Comparison of ENCODE assay signal across 9 cellular contexts in genomic region chr5:76819851-76820280, GRCh38. TPM values are rescaled to one million over a fixed set of nuclear protein-coding genes. Genes with fewer than 3 reads are reported as not detected.
DNase-seq lines count a peak whose midpoint lies in the region; ATAC-seq and TF ChIP-seq lines count a peak whose summit lies in the region.
"Had no signal": no experiment of that assay in that cellular context is flagged by ENCODE, and none has a peak within 500 bp of the region (broad histone marks: within the 10 kb centered on the region; RNA-seq: fewer than 3 reads in every experiment).

No MANE protein-coding gene starts in this region.

- H3K9me3 Mint-ChIP-seq in stimulated activated naive CD8-positive, alpha-beta T cell treated with anti-CD3 and anti-CD28 coated beads, Interleukin-15, Interleukin-2, amounts not matched to agents 100 ng/mL and 50 ng/mL, for 24 hours = no peaks in the 10 kb centered on the region
- no peaks in the 10 kb centered on the region for H3K9me3 Mint-ChIP-seq in endothelial cell (ENCODE audit: unreplicated experiment)

- H3K36me3 ChIP-seq in testis (ENCODE audit: low read depth, missing control alignments) (no peaks in the 10 kb centered on the region), BE2C (no peaks in the 10 kb centered on the region)

- ATAC-seq in stimulated activated naive CD8-positive, alpha-beta T cell treated with anti-CD3 and anti-CD28 coated beads, Interleukin-15, Interleukin-2, amounts not matched to agents 100 U/mL and 50 U/mL, for 24 hours = no peak

- no peak for TF ChIP-seq CTCF in endothelial cell (IDR thresholded peaks at IDR 0.05; ENCODE audit: unreplicated experiment)
- TF ChIP-seq CTCF in testis (IDR thresholded peaks at IDR 0.05) = no peak
- no peak for TF ChIP-seq CTCF in BE2C (IDR thresholded peaks at IDR 0.05; ENCODE audit: low read depth, low read length)

- H3K4me3 Mint-ChIP-seq in stimulated activated naive CD8-positive, alpha-beta T cell treated with anti-CD3 and anti-CD28 coated beads, Interleukin-15, Interleukin-2, amounts not matched to agents 100 ng/mL and 50 ng/mL, for 24 hours = peak overlapping the region; percentile 78
- peak overlapping the region; percentile 98 for H3K4me3 Mint-ChIP-seq in endothelial cell (ENCODE audit: unreplicated experiment)

- 13 to 16% methylated on average over 6 to 27 of the region's 27 CpGs for WGBS in testis, 2 donors

- intact Hi-C loops in testis (cut with DNase I; ENCODE audit: low total_unique reads) = no loop called here

- H3K27ac ChIP-seq in testis = no peak overlapping the region

- no peak overlapping the region for H3K27ac Mint-ChIP-seq in stimulated activated naive CD8-positive, alpha-beta T cell treated with anti-CD3 and anti-CD28 coated beads, Interleukin-15, Interleukin-2, amounts not matched to agents 100 ng/mL and 50 ng/mL, for 24 hours
- H3K27ac Mint-ChIP-seq in endothelial cell (ENCODE audit: unreplicated experiment) = peak overlapping the region; percentile 90

- no peak for TF ChIP-seq POLR2A in erythroblast (IDR thresholded peaks at IDR 0.05; ENCODE audit: low read length)
- no peak for TF ChIP-seq POLR2A in testis (IDR thresholded peaks at IDR 0.05)

- H3K9me3 ChIP-seq in mononuclear cell (ENCODE audit: low read depth, low read length) (no peaks in the 10 kb centered on the region), testis (no peaks in the 10 kb centered on the region), BE2C (no peaks in the 10 kb centered on the region)

- H3K4me1 ChIP-seq in mononuclear cell (ENCODE audit: insufficient read depth, low read length) = peaks cover 26% of the 10 kb centered on the region
- peaks cover 4% of the 10 kb centered on the region for H3K4me1 ChIP-seq in testis
- no peaks in the 10 kb centered on the region for H3K4me1 ChIP-seq in BE2C

- H3K27me3 ChIP-seq in mononuclear cell (ENCODE audit: insufficient read depth, low read length) (peaks cover 40% of the 10 kb centered on the region), testis (no peaks in the 10 kb centered on the region), BE2C (peaks cover 32% of the 10 kb centered on the region)

- no peaks in the 10 kb centered on the region for H3K36me3 Mint-ChIP-seq in stimulated activated naive CD8-positive, alpha-beta T cell treated with anti-CD3 and anti-CD28 coated beads, Interleukin-15, Interleukin-2, amounts not matched to agents 100 ng/mL and 50 ng/mL, for 24 hours (ENCODE audit: low read depth)
- peaks cover 3% of the 10 kb centered on the region for H3K36me3 Mint-ChIP-seq in endothelial cell (ENCODE audit: low read depth, unreplicated experiment)

- H3K4me3 ChIP-seq in mononuclear cell (ENCODE audit: low read length) (peak overlapping the region; percentile 65), testis (peak overlapping the region in 1 of 2 donors; percentile 67), BE2C (ENCODE audit: low read depth, low read length) (no peak overlapping the region)

- no peak for DNase-seq in stimulated activated naive CD8-positive, alpha-beta T cell treated with anti-CD3 and anti-CD28 coated beads, Interleukin-15, Interleukin-2, amounts not matched to agents 100 U/mL and 50 U/mL, for 24 hours
- DNase-seq in endothelial cell (ENCODE audit: low spot score) (peak; percentile 20), 8988T (no peak), erythroblast (lab: John Stamatoyannopoulos, UW) (no peak), testis (no peak), BE2C (no peak)

- H3K27me3 Mint-ChIP-seq in stimulated activated naive CD8-positive, alpha-beta T cell treated with anti-CD3 and anti-CD28 coated beads, Interleukin-15, Interleukin-2, amounts not matched to agents 100 ng/mL and 50 ng/mL, for 24 hours = peaks cover 41% of the 10 kb centered on the region
- H3K27me3 Mint-ChIP-seq in endothelial cell (ENCODE audit: unreplicated experiment) = peaks cover 6% of the 10 kb centered on the region

- peaks cover 10% of the 10 kb centered on the region for H3K4me1 Mint-ChIP-seq in stimulated activated naive CD8-positive, alpha-beta T cell treated with anti-CD3 and anti-CD28 coated beads, Interleukin-15, Interleukin-2, amounts not matched to agents 100 ng/mL and 50 ng/mL, for 24 hours (ENCODE audit: low read depth)
- H3K4me1 Mint-ChIP-seq in endothelial cell (ENCODE audit: unreplicated experiment) = peaks cover 59% of the 10 kb centered on the region

RNA-seq across cellular contexts. Expression of gene F2RL1, which starts 1.0 kb away (rescaled TPM):
- total RNA-seq in endothelial cell (ENCODE audit: unreplicated experiment) (141 TPM), mononuclear cell (4.2 TPM), testis (1 to 10 TPM in 1 of 2 donors, under 1 TPM in 1; 0.68 to 1.1 TPM)
- polyA plus RNA-seq in testis (ENCODE audit: insufficient read depth, low read depth, low replicate concordance) = 2.3 TPM
- polyA plus RNA-seq in BE2C (2012; ENCODE audit: insufficient read depth, insufficient read length, low read depth) = not detected

RNA-seq across cellular contexts. Expression of gene S100Z, which starts 29.9 kb away (rescaled TPM):
- 0.38 TPM for total RNA-seq in endothelial cell (ENCODE audit: unreplicated experiment)
- total RNA-seq in mononuclear cell = 5.6 TPM
- total RNA-seq in testis = under 1 TPM in 1 of 2 donors, not detected in 1; 0.71 TPM
- not detected for polyA plus RNA-seq in testis (ENCODE audit: insufficient read depth, low read depth, low replicate concordance)
- polyA plus RNA-seq in BE2C (2012; ENCODE audit: insufficient read depth, insufficient read length, low read depth) = not detected
- total RNA-seq: pulmonary artery endothelial cell had no signal

Comparison
In these comparisons a context has a peak if more than half of its experiments do, and no peak if none do; other contexts are left out.
1. RNA of gene F2RL1, which starts 1.0 kb away (total RNA-seq): 141 TPM in endothelial cell (single experiment); 4.2 TPM in mononuclear cell (single experiment) and 0.68 to 1.1 TPM in testis; every median in the first group is over 10 times any median in the second.